ENCODE assay signal across 8 cellular contexts in the genomic region with DNA sequence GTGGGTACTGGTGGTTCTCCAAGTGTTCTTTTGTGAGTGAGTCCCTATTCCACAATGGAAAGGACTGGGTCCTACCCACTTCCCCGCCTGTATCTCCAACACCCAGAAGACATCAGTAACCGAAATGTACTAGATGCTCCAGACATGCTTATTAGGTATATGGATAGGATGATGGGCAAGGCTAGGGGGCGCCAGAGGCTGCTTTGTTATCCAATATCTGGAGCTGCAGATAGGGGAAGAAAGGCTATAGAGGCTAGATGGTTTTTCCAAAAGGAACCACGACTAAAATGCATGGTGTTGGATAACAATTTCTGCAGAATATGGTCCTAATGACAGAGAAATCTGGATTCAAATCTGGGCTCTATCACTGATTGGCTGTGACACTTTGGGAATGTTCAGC. TPM values are rescaled to one million over a fixed set of nuclear protein-coding genes. Genes with fewer than 3 reads are reported as not detected.
A peak's percentile ranks its signal among the peaks of the same experiment; 100 is the strongest.
DNase-seq lines count a peak whose midpoint lies in the region; ATAC-seq lines count a peak whose summit lies in the region.

No MANE protein-coding gene starts in this region.

- CTCF ChIA-PET in activated CD4-positive, alpha-beta T cell treated with anti-CD3 and anti-CD28 coated beads for 36 hours (lab: Charles Lee), result interaction anchor here (0.5 to 2.5 kb wide), 9 partner anchors 11 to 383 kb away, joined by 3 to 11 read pairs (median 4); no protein-coding TSS in a partner anchor

- no peak overlapping the region for H3K4me3 Mint-ChIP-seq in activated CD4-positive, alpha-beta T cell treated with anti-CD3 and anti-CD28 coated beads for 36 hours

- POLR2A ChIA-PET in activated CD4-positive, alpha-beta T cell treated with anti-CD3 and anti-CD28 coated beads for 36 hours (lab: Charles Lee), result no interaction called here

- DNase-seq in activated CD4-positive, CD25-positive, alpha-beta regulatory T cell treated with anti-CD3 and anti-CD28 coated beads, Interleukin-2, amount 50 U/mL, for 72 hours, result peak; percentile 62
- peak; percentile 7 to 46 for DNase-seq in NCI-H1930 (lab: John Stamatoyannopoulos, UW)
- DNase-seq in activated CD4-positive, alpha-beta T cell treated with anti-CD3 and anti-CD28 coated beads for 36 hours, result peak; percentile 88
- peak; percentile 19 for DNase-seq in effector CD4-positive, alpha-beta T cell
- DNase-seq in mucosa of gallbladder (ENCODE audit: low spot score), result peak; percentile 85
- DNase-seq in superior temporal gyrus (ENCODE audit: extremely low spot score), result peak; percentile 62
- no peak for DNase-seq in mesenteric fat pad (ENCODE audit: low spot score)

- intact Hi-C loops in activated CD4-positive, alpha-beta T cell treated with anti-CD3 and anti-CD28 coated beads for 36 hours (cut with DNase I, micrococcal nuclease), result loop anchor here (1.0 to 2.0 kb wide), 3 partner anchors 77 to 122 kb away; a partner anchor contains a TSS

- H3K9me3 Mint-ChIP-seq in activated CD4-positive, alpha-beta T cell treated with anti-CD3 and anti-CD28 coated beads for 36 hours (ENCODE audit: low read depth), result no peaks in the 10 kb centered on the region

- no peak overlapping the region for H3K27ac Mint-ChIP-seq in activated CD4-positive, alpha-beta T cell treated with anti-CD3 and anti-CD28 coated beads for 36 hours

- no peaks in the 10 kb centered on the region for H3K27me3 Mint-ChIP-seq in activated CD4-positive, alpha-beta T cell treated with anti-CD3 and anti-CD28 coated beads for 36 hours

- H3K36me3 Mint-ChIP-seq in activated CD4-positive, alpha-beta T cell treated with anti-CD3 and anti-CD28 coated beads for 36 hours (ENCODE audit: low read depth), result no peaks in the 10 kb centered on the region

- no peak for ATAC-seq in activated CD4-positive, CD25-positive, alpha-beta regulatory T cell treated with anti-CD3 and anti-CD28 coated beads, Interleukin-2, amount 50 U/mL, for 24 hours
- ATAC-seq in activated CD4-positive, alpha-beta T cell treated with anti-CD3 and anti-CD28 coated beads for 36 hours, result peak; percentile 80

- H3K4me1 Mint-ChIP-seq in activated CD4-positive, alpha-beta T cell treated with anti-CD3 and anti-CD28 coated beads for 36 hours, result peaks cover 22% of the 10 kb centered on the region

RNA-seq across cellular contexts. Expression of a gene that starts 56.2 kb away (rescaled TPM):
- 10 to 100 TPM; 45.3 to 70.2 TPM for total RNA-seq in activated CD4-positive, alpha-beta T cell treated with anti-CD3 and anti-CD28 coated beads for 36 hours
- total RNA-seq in mucosa of gallbladder, result 263 TPM
- total RNA-seq in mesenteric fat pad, result 139 TPM
